In genomic region chr13:99289674-99290337, GRCh38 we compare ENCODE assay signal across 1 cellular context.
TF ChIP-seq lines count a peak whose summit lies in the region.

No MANE protein-coding gene starts in this region.

TF ChIP-seq in SK-N-SH, 30 proteins besides CTCF, POLR2A, EP300 and RAD21 (continued from another document):
- TF ChIP-seq REST (IDR thresholded peaks at IDR 0.05; ENCODE audit: low read depth, low read length) (no peak), USF2 (IDR thresholded peaks at IDR 0.05; ENCODE audit: borderline replicate concordance, low read depth, low read length) (no peak), FOXM1 (IDR thresholded peaks at IDR 0.05; ENCODE audit: low read depth) (no peak), EZH2phosphoT487 (IDR thresholded peaks at IDR 0.05; ENCODE audit: borderline replicate concordance, low read depth) (no peak), ZBTB33 (IDR thresholded peaks at IDR 0.05; ENCODE audit: borderline replicate concordance, low read depth) (no peak), POLR2AphosphoS5 (IDR thresholded peaks at IDR 0.05; ENCODE audit: low read depth, low read length) (no peak), PBX3 (IDR thresholded peaks at IDR 0.05) (no peak), SIN3A (IDR thresholded peaks at IDR 0.05; ENCODE audit: borderline replicate concordance, low read depth, low read length) (no peak), TCF12 (IDR thresholded peaks at IDR 0.05) (no peak)
